Comparison of ENCODE assay signal across 1 cellular context in genomic region chr19:38304866-38305429, GRCh38.
A peak's percentile ranks its signal among the peaks of the same experiment; 100 is the strongest.
TF ChIP-seq lines count a peak whose summit lies in the region.

No MANE protein-coding gene starts in this region.

TF ChIP-seq in HepG2, 621 proteins besides CTCF, POLR2A, EP300 and RAD21 (continues in another document):
- TF ChIP-seq SMAD1 (CRISPR knock-in tag; IDR thresholded peaks at IDR 0.05; ENCODE audit: borderline replicate concordance, low read depth): no peak
- TF ChIP-seq SALL1 (CRISPR knock-in tag; IDR thresholded peaks at IDR 0.05): no peak; the same call in 1 of the 2 replicates
- TF ChIP-seq SOX6 (IDR thresholded peaks at IDR 0.05): no peak
- peak; percentile 28; the same call in 1 of the 2 replicates for TF ChIP-seq SOX6 (CRISPR knock-in tag; IDR thresholded peaks at IDR 0.05)
- TF ChIP-seq NR2C2 (CRISPR knock-in tag; IDR thresholded peaks at IDR 0.05; ENCODE audit: borderline replicate concordance): no peak
- no peak for TF ChIP-seq SP140L (CRISPR knock-in tag; IDR thresholded peaks at IDR 0.05; ENCODE audit: borderline replicate concordance)
- no peak for TF ChIP-seq HNRNPK (IDR thresholded peaks at IDR 0.05; ENCODE audit: low read depth, low read length, poor library complexity, severe bottlenecking)
- no peak for TF ChIP-seq ZNF512 (CRISPR knock-in tag; IDR thresholded peaks at IDR 0.05)
- TF ChIP-seq PAX8 (CRISPR knock-in tag; IDR thresholded peaks at IDR 0.05; ENCODE audit: borderline replicate concordance): 0 out of 2 replicates have a peak, but pooled peaks have one; percentile 51
- no peak for TF ChIP-seq AKAP8 (CRISPR knock-in tag; IDR thresholded peaks at IDR 0.05)
- TF ChIP-seq ZNF441 (CRISPR knock-in tag; IDR thresholded peaks at IDR 0.05; ENCODE audit: borderline replicate concordance): no peak
- TF ChIP-seq ZBTB38 (CRISPR knock-in tag; IDR thresholded peaks at IDR 0.05): peak; percentile 82
- no peak for TF ChIP-seq NBN (conservative IDR thresholded peaks at IDR 0.05)
- no peak for TF ChIP-seq ZNF674 (CRISPR knock-in tag; IDR thresholded peaks at IDR 0.05; ENCODE audit: low read depth)
- no peak for TF ChIP-seq ZMYM3 (CRISPR knock-in tag; IDR thresholded peaks at IDR 0.05)
- TF ChIP-seq MXI1 (IDR thresholded peaks at IDR 0.05; ENCODE audit: borderline replicate concordance, low read depth, low read length): peak; percentile 32; the same call in 1 of the 3 replicates
- no peak for TF ChIP-seq EHMT2 (IDR thresholded peaks at IDR 0.05; ENCODE audit: borderline replicate concordance, low read depth, low read length)
- TF ChIP-seq TBP (CRISPR knock-in tag; IDR thresholded peaks at IDR 0.05): no peak
- peak; percentile 33; the same call in 1 of the 2 replicates for TF ChIP-seq PATZ1 (CRISPR knock-in tag; IDR thresholded peaks at IDR 0.05)
- TF ChIP-seq ZNF496 (CRISPR knock-in tag; IDR thresholded peaks at IDR 0.05; ENCODE audit: insufficient replicate concordance): no peak
- no peak for TF ChIP-seq ZNF619 (CRISPR knock-in tag; IDR thresholded peaks at IDR 0.05)
- peak; percentile 64; the same call in 1 of the 2 replicates for TF ChIP-seq TFAP4 (IDR thresholded peaks at IDR 0.05; ENCODE audit: borderline replicate concordance, low read depth)
- no peak for TF ChIP-seq TFE3 (CRISPR knock-in tag; IDR thresholded peaks at IDR 0.05)
- TF ChIP-seq ZNF264 (CRISPR knock-in tag; IDR thresholded peaks at IDR 0.05): no peak
- TF ChIP-seq RBM39 (IDR thresholded peaks at IDR 0.05; ENCODE audit: low read depth, low read length, poor library complexity, severe bottlenecking): peak; percentile 66
- no peak for TF ChIP-seq ZNF24 (IDR thresholded peaks at IDR 0.05)
- no peak for TF ChIP-seq ZSCAN5A (CRISPR knock-in tag; IDR thresholded peaks at IDR 0.05; ENCODE audit: borderline replicate concordance)
- no peak for TF ChIP-seq ZNF720 (CRISPR knock-in tag; IDR thresholded peaks at IDR 0.05)
- peak; percentile 14; the same call in 1 of the 2 replicates for TF ChIP-seq ZNF687 (CRISPR knock-in tag; IDR thresholded peaks at IDR 0.05)
- TF ChIP-seq MAFK (conservative IDR thresholded peaks at IDR 0.05 in 1 of 2, IDR thresholded peaks at IDR 0.05 in 1 of 2; ENCODE audit: low read length in 2 of 2): no peak
- no peak for TF ChIP-seq ETS1 (CRISPR knock-in tag; IDR thresholded peaks at IDR 0.05)
- TF ChIP-seq GATAD2A (CRISPR knock-in tag; IDR thresholded peaks at IDR 0.05): no peak
- no peak for TF ChIP-seq NR2F2 (IDR thresholded peaks at IDR 0.05; ENCODE audit: borderline replicate concordance, low read depth)
- no peak for TF ChIP-seq NFIB (CRISPR knock-in tag; IDR thresholded peaks at IDR 0.05; ENCODE audit: borderline replicate concordance)
- no peak for TF ChIP-seq ZNF121 (CRISPR knock-in tag; IDR thresholded peaks at IDR 0.05)
- no peak for TF ChIP-seq ZNF317 (CRISPR knock-in tag; IDR thresholded peaks at IDR 0.05)
- TF ChIP-seq DMTF1 (CRISPR knock-in tag; IDR thresholded peaks at IDR 0.05): no peak
- TF ChIP-seq CEBPG (CRISPR knock-in tag; IDR thresholded peaks at IDR 0.05): no peak
- TF ChIP-seq CHCHD3 (CRISPR knock-in tag; IDR thresholded peaks at IDR 0.05): 0 out of 2 replicates have a peak, but pooled peaks have one; percentile 42
- no peak for TF ChIP-seq ZMYM4 (CRISPR knock-in tag; IDR thresholded peaks at IDR 0.05)
- TF ChIP-seq BCLAF1 (IDR thresholded peaks at IDR 0.05): no peak
- TF ChIP-seq CSRNP1 (CRISPR knock-in tag; IDR thresholded peaks at IDR 0.05): no peak
- no peak for TF ChIP-seq ZBTB3 (CRISPR knock-in tag; IDR thresholded peaks at IDR 0.05; ENCODE audit: borderline replicate concordance, low read depth)
- TF ChIP-seq XRCC5 (optimal IDR thresholded peaks at IDR 0.05; ENCODE audit: low read length): no peak
